Comparison of ENCODE assay signal across 21 cellular contexts in genomic region chr9:127509261-127509954, GRCh38. TPM values are rescaled to one million over a fixed set of nuclear protein-coding genes. Genes with fewer than 3 reads are reported as not detected.
DNase-seq lines count a peak whose midpoint lies in the region; ATAC-seq and TF ChIP-seq lines count a peak whose summit lies in the region.
"Had no signal": no experiment of that assay in that cellular context is flagged by ENCODE, and none has a peak within 500 bp of the region (broad histone marks: within the 10 kb centered on the region; RNA-seq: fewer than 3 reads in every experiment).

No MANE protein-coding gene starts in this region.

- peak; percentile 13 for DNase-seq in natural killer cell treated with Interleukin-12 subunit alpha and Interleukin-12 subunit beta and Interleukin-15 and Interleukin-18, amount 100 ng/mL, for 72 hours (ENCODE audit: low spot score)
- no peak for DNase-seq in natural killer cell
- no peak for DNase-seq in heart right ventricle
- DNase-seq in effector CD8-positive, alpha-beta T cell (lab: John Stamatoyannopoulos, UW): no peak
- no peak for DNase-seq in central memory CD4-positive, alpha-beta T cell
- no peak for DNase-seq in SIG-M5 (lab: John Stamatoyannopoulos, UW)
- DNase-seq: activated CD4-positive, alpha-beta memory T cell treated with anti-CD3 and anti-CD28 coated beads, Interleukin-2, amount 10 ng/mL, durations not matched to agents 7 days and 5 days; activated T-cell treated with anti-CD3 and anti-CD28 coated beads, Interleukin-2, amount 50 U/mL, for 4 hours; CD8-positive, alpha-beta T cell; NCI-H1092; NCI-H2107; stimulated activated CD4-positive, alpha-beta T cell treated with anti-CD3 and anti-CD28 coated beads, Interleukin-4, amount 100 ng/mL, for 24 hours; stimulated activated CD8-positive, alpha-beta memory T cell treated with anti-CD3 and anti-CD28 coated beads, Interleukin-4, amount 100 ng/mL, for 48 hours; SW 1271; trophoblast cell had no signal

- H3K9me3 ChIP-seq in heart right ventricle (no peaks in the 10 kb centered on the region), parathyroid adenoma (ENCODE audit: control insufficient read depth, low read length) (no peaks in the 10 kb centered on the region)
- H3K9me3 ChIP-seq: A549, neutrophil had no signal

- no peak overlapping the region for H3K4me3 ChIP-seq in heart right ventricle
- no peak overlapping the region for H3K4me3 ChIP-seq in parathyroid adenoma (ENCODE audit: low read depth, low read length)
- H3K4me3 ChIP-seq: A549 had no signal

- TF ChIP-seq CTCF in natural killer cell (IDR thresholded peaks at IDR 0.05) (no peak), heart right ventricle (IDR thresholded peaks at IDR 0.05) (no peak), parathyroid adenoma (IDR thresholded peaks at IDR 0.05) (no peak)

- no peak overlapping the region for H2AFZ ChIP-seq in parathyroid adenoma

- H3K4me1 ChIP-seq in heart right ventricle (peaks cover 0 to 21% (median 11%) of the 10 kb centered on the region in 9 donors), parathyroid adenoma (no peaks in the 10 kb centered on the region)

- H3K27me3 ChIP-seq in heart right ventricle: no peaks in the 10 kb centered on the region
- no peaks in the 10 kb centered on the region for H3K27me3 ChIP-seq in parathyroid adenoma (ENCODE audit: control insufficient read depth, insufficient read depth, low read length)
- H3K27me3 ChIP-seq: neutrophil had no signal

- H3K36me3 Mint-ChIP-seq in natural killer cell treated with Interleukin-12 subunit alpha and Interleukin-12 subunit beta and Interleukin-15 and Interleukin-18, amount 100 ng/mL, for 72 hours: no peaks in the 10 kb centered on the region
- no peaks in the 10 kb centered on the region for H3K36me3 Mint-ChIP-seq in natural killer cell

- no peak overlapping the region for H3K27ac Mint-ChIP-seq in natural killer cell treated with Interleukin-12 subunit alpha and Interleukin-12 subunit beta and Interleukin-15 and Interleukin-18, amount 100 ng/mL, for 72 hours
- H3K27ac Mint-ChIP-seq in natural killer cell: no peak overlapping the region
- H3K27ac Mint-ChIP-seq: activated CD4-positive, alpha-beta memory T cell treated with anti-CD3 and anti-CD28 coated beads, Interleukin-2, amount 10 ng/mL, durations not matched to agents 7 days and 5 days; activated naive CD8-positive, alpha-beta T cell; CD8-positive, alpha-beta T cell had no signal

- H3K9ac ChIP-seq in parathyroid adenoma: no peak overlapping the region
- H3K9ac ChIP-seq: KMS-11 had no signal

- no peaks in the 10 kb centered on the region for H3K27me3 Mint-ChIP-seq in natural killer cell treated with Interleukin-12 subunit alpha and Interleukin-12 subunit beta and Interleukin-15 and Interleukin-18, amount 100 ng/mL, for 72 hours
- H3K27me3 Mint-ChIP-seq in natural killer cell (ENCODE audit: low read depth in 2 of 2): no peaks in the 10 kb centered on the region
- H3K27me3 Mint-ChIP-seq: activated CD4-positive, alpha-beta memory T cell treated with anti-CD3 and anti-CD28 coated beads, Interleukin-2, amount 10 ng/mL, durations not matched to agents 7 days and 5 days; activated naive CD8-positive, alpha-beta T cell had no signal

- WGBS in heart right ventricle, 2 donors: 36 to 48% methylated on average over 13 of the region's 13 CpGs

- intact Hi-C loops in natural killer cell (cut with micrococcal nuclease) (loop anchor here (10.0 kb wide), 1 partner anchor 355 kb away; no protein-coding TSS in a partner anchor), heart right ventricle (cut with DNase I) (loop anchor here in 9 of 10 donors (5.0 to 10.0 kb wide), 5 partner anchors 215 to 415 kb away; partner anchors contain the start of gene TOR2A (in 4 of the 9))

- no peaks in the 10 kb centered on the region for H3K9me3 Mint-ChIP-seq in natural killer cell treated with Interleukin-12 subunit alpha and Interleukin-12 subunit beta and Interleukin-15 and Interleukin-18, amount 100 ng/mL, for 72 hours
- H3K9me3 Mint-ChIP-seq in natural killer cell: no peaks in the 10 kb centered on the region
- H3K9me3 Mint-ChIP-seq: activated CD4-positive, alpha-beta memory T cell treated with anti-CD3 and anti-CD28 coated beads, Interleukin-2, amount 10 ng/mL, durations not matched to agents 7 days and 5 days; activated T-cell treated with anti-CD3 and anti-CD28 coated beads, Interleukin-2, amount 50 U/mL, for 4 hours; CD8-positive, alpha-beta T cell had no signal

- peak overlapping the region; percentile 55 for H3K4me2 ChIP-seq in parathyroid adenoma (ENCODE audit: low read length)
- H3K4me2 ChIP-seq: A549, KMS-11 had no signal

- no peak for ATAC-seq in natural killer cell treated with Interleukin-12 subunit alpha and Interleukin-12 subunit beta and Interleukin-15 and Interleukin-18, amount 100 ng/mL, for 72 hours
- ATAC-seq in natural killer cell: no peak
- ATAC-seq in heart right ventricle: peak in 5 of 8 donors; percentile 8 to 27 (median 25)
- ATAC-seq in GM18520 (IDR thresholded peaks at IDR 0.05; ENCODE audit: unreplicated experiment): no peak
- ATAC-seq: A549; activated T-cell treated with anti-CD3 and anti-CD28 coated beads, Interleukin-2, amount 50 U/mL, for 4 hours; CD8-positive, alpha-beta T cell had no signal

- H3K27ac ChIP-seq in heart right ventricle (peak overlapping the region in 9 of 10 donors; percentile 7 to 75 (median 56)), parathyroid adenoma (peak overlapping the region; percentile 80)
- H3K27ac ChIP-seq: A549, KMS-11, neutrophil had no signal

- H3K4me3 Mint-ChIP-seq in natural killer cell treated with Interleukin-12 subunit alpha and Interleukin-12 subunit beta and Interleukin-15 and Interleukin-18, amount 100 ng/mL, for 72 hours: no peak overlapping the region
- no peak overlapping the region for H3K4me3 Mint-ChIP-seq in natural killer cell
- H3K4me3 Mint-ChIP-seq: activated CD4-positive, alpha-beta memory T cell treated with anti-CD3 and anti-CD28 coated beads, Interleukin-2, amount 10 ng/mL, durations not matched to agents 7 days and 5 days; activated naive CD8-positive, alpha-beta T cell; activated T-cell treated with anti-CD3 and anti-CD28 coated beads, Interleukin-2, amount 50 U/mL, for 4 hours; CD8-positive, alpha-beta T cell had no signal

- H3K4me1 Mint-ChIP-seq in natural killer cell treated with Interleukin-12 subunit alpha and Interleukin-12 subunit beta and Interleukin-15 and Interleukin-18, amount 100 ng/mL, for 72 hours (ENCODE audit: low read depth in 2 of 2): no peaks in the 10 kb centered on the region
- no peaks in the 10 kb centered on the region for H3K4me1 Mint-ChIP-seq in natural killer cell
- H3K4me1 Mint-ChIP-seq: activated CD4-positive, alpha-beta memory T cell treated with anti-CD3 and anti-CD28 coated beads, Interleukin-2, amount 10 ng/mL, durations not matched to agents 7 days and 5 days had no signal

- no peaks in the 10 kb centered on the region for H3K79me2 ChIP-seq in parathyroid adenoma

- H3K36me3 ChIP-seq in heart right ventricle: peaks cover 0 to 94% (median 7%) of the 10 kb centered on the region in 9 donors
- H3K36me3 ChIP-seq in parathyroid adenoma (ENCODE audit: control insufficient read depth, insufficient read depth, low read length): no peaks in the 10 kb centered on the region

RNA-seq across cellular contexts. Expression of gene LRSAM1, which starts 58.1 kb away (rescaled TPM):
- 10 to 100 TPM; 17.5 to 34.4 TPM for total RNA-seq in natural killer cell treated with Interleukin-12 subunit alpha and Interleukin-12 subunit beta and Interleukin-15 and Interleukin-18, amount 100 ng/mL, for 72 hours
- total RNA-seq in natural killer cell (10 to 100 TPM; 17.4 to 24.6 (median 20.7) TPM), heart right ventricle (10 to 100 TPM; 24.9 to 49.6 (median 29.5) TPM)
- 10 to 100 TPM; 21.2 to 59.9 TPM for polyA plus RNA-seq in heart right ventricle

RNA-seq across cellular contexts. Expression of gene RPL12, which starts 58.2 kb away (rescaled TPM):
- 1,000 to 10,000 TPM in 1 of 2 donors, 100 to 1,000 TPM in 1; 698 to 1,282 TPM for total RNA-seq in natural killer cell treated with Interleukin-12 subunit alpha and Interleukin-12 subunit beta and Interleukin-15 and Interleukin-18, amount 100 ng/mL, for 72 hours
- 100 to 1,000 TPM; 561 to 770 (median 724) TPM for total RNA-seq in natural killer cell
- 100 to 1,000 TPM; 409 to 810 (median 499) TPM for total RNA-seq in heart right ventricle
- 1,000 to 10,000 TPM; 1,671 to 1,920 TPM for polyA plus RNA-seq in heart right ventricle

Comparison
In these comparisons a context has a peak if more than half of its experiments do, and no peak if none do; other contexts are left out.
1. ATAC-seq: peak in heart right ventricle (5 of 8); none in natural killer cell treated with Interleukin-12 subunit alpha and Interleukin-12 subunit beta and Interleukin-15 and Interleukin-18, amount 100 ng/mL, for 72 hours (0 of 2), natural killer cell (0 of 3) and GM18520 (single experiment).